ENCODE assay signal across 20 cellular contexts in genomic region chr19:33196446-33197193, GRCh38. TPM values are rescaled to one million over a fixed set of nuclear protein-coding genes. Genes with fewer than 3 reads are reported as not detected.
DNase-seq lines count a peak whose midpoint lies in the region; ATAC-seq and TF ChIP-seq lines count a peak whose summit lies in the region.
"Had no signal": no experiment of that assay in that cellular context is flagged by ENCODE, and none has a peak within 500 bp of the region (broad histone marks: within the 10 kb centered on the region; RNA-seq: fewer than 3 reads in every experiment).

No MANE protein-coding gene starts in this region.

- H3K9me3 Mint-ChIP-seq in nephron (no peaks in the 10 kb centered on the region), type B pancreatic cell (no peaks in the 10 kb centered on the region)
- H3K9me3 Mint-ChIP-seq: CD8-positive, alpha-beta T cell had no signal

- intact Hi-C loops in left ventricle myocardium superior (cut with micrococcal nuclease) (no loop called here), cardiac septum (cut with DNase I) (no loop called here)

- H3K4me3 Mint-ChIP-seq in nephron: peak overlapping the region; percentile 74 to 86 (median 74)
- H3K4me3 Mint-ChIP-seq in type B pancreatic cell: peak overlapping the region; percentile 70
- H3K4me3 Mint-ChIP-seq: CD8-positive, alpha-beta T cell had no signal

- peak; percentile 3 for DNase-seq in left ventricle myocardium superior
- DNase-seq in cardiac septum (ENCODE audit: low spot score): no peak
- no peak for DNase-seq in NB4 (ENCODE audit: low read depth)
- DNase-seq in type B pancreatic cell (ENCODE audit: extremely low spot score, unreplicated experiment): no peak
- DNase-seq in HCEC 1CT: no peak
- DNase-seq: BE2C; CD8-positive, alpha-beta T cell; H9; KBM-7; MV-4-11; NCI-H1417; NCI-H187; NCI-H2107; NCI-H2227 treated with DMSO at 0.1 percent for 48 hours; NCI-H524 treated with DMSO at 0.1 percent for 48 hours; PC-9 had no signal

- no peak for TF ChIP-seq CTCF in NB4 (IDR thresholded peaks at IDR 0.05; ENCODE audit: low read depth, low read length)
- TF ChIP-seq CTCF in nephron (IDR thresholded peaks at IDR 0.05; ENCODE audit: unreplicated experiment in 3 of 3): no peak
- TF ChIP-seq CTCF in type B pancreatic cell (conservative IDR thresholded peaks at IDR 0.05): no peak

- peak overlapping the region; percentile 60 for H3K4me3 ChIP-seq in NB4 (ENCODE audit: low read depth, low read length)
- H3K4me3 ChIP-seq: PC-9 had no signal

- H3K27me3 Mint-ChIP-seq in nephron (ENCODE audit: low read depth): peaks cover 11% of the 10 kb centered on the region
- H3K27me3 Mint-ChIP-seq in type B pancreatic cell: peaks cover 18% of the 10 kb centered on the region

- no peaks in the 10 kb centered on the region for H3K36me3 Mint-ChIP-seq in nephron (ENCODE audit: low read depth)
- no peaks in the 10 kb centered on the region for H3K36me3 Mint-ChIP-seq in type B pancreatic cell
- H3K36me3 Mint-ChIP-seq: CD8-positive, alpha-beta T cell had no signal

- H3K4me1 Mint-ChIP-seq in nephron: no peaks in the 10 kb centered on the region
- H3K4me1 Mint-ChIP-seq in type B pancreatic cell (ENCODE audit: unreplicated experiment): no peaks in the 10 kb centered on the region

- peak overlapping the region in 1 of 3 experiments; percentile 62 for H3K27ac Mint-ChIP-seq in nephron
- H3K27ac Mint-ChIP-seq in type B pancreatic cell: no peak overlapping the region
- H3K27ac Mint-ChIP-seq: CD8-positive, alpha-beta T cell had no signal

- no peak for TF ChIP-seq POLR2A in NB4 (IDR thresholded peaks at IDR 0.05; ENCODE audit: extremely low read depth, insufficient read length)

- ATAC-seq in left ventricle myocardium superior (no peak), GM18867 (IDR thresholded peaks at IDR 0.05; ENCODE audit: unreplicated experiment) (no peak), GM21786 (IDR thresholded peaks at IDR 0.05; ENCODE audit: unreplicated experiment) (no peak)
- ATAC-seq: CD8-positive, alpha-beta T cell had no signal

RNA-seq across cellular contexts. Expression of gene LRP3, which starts 2.5 kb away (rescaled TPM):
- total RNA-seq in left ventricle myocardium superior: 19.5 TPM
- 22.4 TPM for total RNA-seq in cardiac septum
- 24.2 and 49.6 TPM in 2 replicates for total RNA-seq in type B pancreatic cell (ENCODE audit: low replicate concordance)
- total RNA-seq: CD8-positive, alpha-beta T cell had no signal

RNA-seq across cellular contexts. Expression of gene SLC7A10, which starts 29.0 kb away (rescaled TPM):
- not detected for total RNA-seq in left ventricle myocardium superior
- not detected for total RNA-seq in cardiac septum
- total RNA-seq in type B pancreatic cell (ENCODE audit: low replicate concordance): 0.68 TPM in 1 of 2 replicates, not detected in the other
- total RNA-seq: A172; CD8-positive, alpha-beta T cell; PC-9 had no signal
